27 cellular contexts compared by ENCODE assay signal in genomic region chr3:18201315-18201714, GRCh38.
"Had no signal": no experiment of that assay in that cellular context is flagged by ENCODE, and none has a peak within 500 bp of the region (broad histone marks: within the 10 kb centered on the region; RNA-seq: fewer than 3 reads in every experiment).

No MANE protein-coding gene starts in this region.

- H3K4me3 ChIP-seq: coronary artery, dorsolateral prefrontal cortex, esophagus muscularis mucosa, gastrocnemius medialis, heart left ventricle had no signal

- FAIRE-seq: astrocyte, bronchial epithelial cell had no signal

- H3K4me1 ChIP-seq: esophagus muscularis mucosa, foreskin keratinocyte, gastrocnemius medialis, heart left ventricle had no signal

- H3K36me3 ChIP-seq: brain microvascular endothelial cell, esophagus muscularis mucosa, gastrocnemius medialis, heart left ventricle had no signal

- H3K27ac ChIP-seq: brain microvascular endothelial cell, coronary artery, dorsolateral prefrontal cortex, esophagus muscularis mucosa, foreskin keratinocyte, gastrocnemius medialis, heart left ventricle had no signal

- ATAC-seq: activated CD8-positive, alpha-beta T cell treated with anti-CD3 and anti-CD28 coated beads for 36 hours; activated T-cell treated with anti-CD3 and anti-CD28 coated beads, Interleukin-2, amount 50 U/mL, for 4 hours; activated T-helper 17 cell treated with anti-CD3 and anti-CD28 coated beads, Interleukin-2, amount 50 U/mL, for 72 hours; foreskin keratinocyte; gastrocnemius medialis; heart left ventricle had no signal

- H3K27me3 ChIP-seq: brain microvascular endothelial cell, dorsolateral prefrontal cortex, esophagus muscularis mucosa, foreskin keratinocyte, gastrocnemius medialis, heart left ventricle had no signal

- H3K9me3 ChIP-seq: gastrocnemius medialis had no signal

- DNase-seq: activated CD4-positive, alpha-beta T cell treated with anti-CD3 and anti-CD28 coated beads for 1 hour; activated CD4-positive, alpha-beta T cell treated with anti-CD3 and anti-CD28 coated beads for 48 hours; activated CD4-positive, alpha-beta T cell treated with anti-CD3 and anti-CD28 coated beads, Interleukin-2, amount 50 U/mL, for 1 hour; activated CD4-positive, alpha-beta T cell treated with anti-CD3 and anti-CD28 coated beads, Interleukin-2, amount 50 U/mL, for 48 hours; activated CD8-positive, alpha-beta memory T cell treated with anti-CD3 and anti-CD28 coated beads for 24 hours; activated CD8-positive, alpha-beta T cell treated with anti-CD3 and anti-CD28 coated beads for 36 hours; activated effector memory CD4-positive, alpha-beta T cell treated with Interleukin-2 at 50 U/mL for 16 hours; activated gamma-delta T cell treated with Interleukin-2 at 50 U/mL for 16 hours; activated naive CD4-positive, alpha-beta T cell treated with anti-CD3 and anti-CD28 coated beads, Interleukin-2, amount 50 U/mL, for 16 hours; activated naive CD4-positive, alpha-beta T cell treated with Interleukin-2 at 50 U/mL for 16 hours; activated T-cell treated with anti-CD3 and anti-CD28 coated beads, Interleukin-2, amount 50 U/mL, for 4 hours; amniotic stem cell; anterior cingulate cortex; brain microvascular endothelial cell; dorsolateral prefrontal cortex; effector memory CD4-positive, alpha-beta T cell; erythroblast; foreskin keratinocyte; gastrocnemius medialis; glutamatergic neuron; heart left ventricle; T-helper 2 cell had no signal
